Comparison of ENCODE assay signal across 13 cellular contexts in genomic region chr13:45700971-45701900, GRCh38. TPM values are rescaled to one million over a fixed set of nuclear protein-coding genes. Genes with fewer than 3 reads are reported as not detected.
DNase-seq lines count a peak whose midpoint lies in the region; ATAC-seq and TF ChIP-seq lines count a peak whose summit lies in the region.
"Had no signal": no experiment of that assay in that cellular context is flagged by ENCODE, and none has a peak within 500 bp of the region (broad histone marks: within the 10 kb centered on the region; RNA-seq: fewer than 3 reads in every experiment).

No MANE protein-coding gene starts in this region.

- 58 to 61% methylated on average over 4 of the region's 4 CpGs for WGBS in heart right ventricle, 2 donors

- no peaks in the 10 kb centered on the region for H3K36me3 ChIP-seq in heart right ventricle

- peak; percentile 36 for DNase-seq in WTC11 (ENCODE audit: low spot score)
- DNase-seq in nephron progenitor cell, result no peak
- DNase-seq in sciatic nerve (ENCODE audit: low spot score), result no peak
- no peak for DNase-seq in heart right ventricle
- no peak for DNase-seq in glomerular visceral epithelial cell (ENCODE audit: extremely low spot score)
- DNase-seq: activated CD4-positive, CD25-positive, alpha-beta regulatory T cell treated with anti-CD3 and anti-CD28 coated beads, Interleukin-2, amount 50 U/mL, for 72 hours had no signal

- peak overlapping the region; percentile 43 for H3K4me3 ChIP-seq in GM12875 (ENCODE audit: low read depth, low read length)
- no peak overlapping the region for H3K4me3 ChIP-seq in heart right ventricle

- no peaks in the 10 kb centered on the region for H3K36me3 Mint-ChIP-seq in WTC11
- H3K36me3 Mint-ChIP-seq in nephron progenitor cell (ENCODE audit: low read depth), result no peaks in the 10 kb centered on the region

- POLR2A ChIA-PET in WTC11 (lab: Charles Lee), result no interaction called here

- peaks cover 0 to 18% (median 0%) of the 10 kb centered on the region in 7 donors for H3K27me3 ChIP-seq in heart right ventricle

- H3K4me1 Mint-ChIP-seq in WTC11, result peaks cover 15% of the 10 kb centered on the region
- peaks cover 19% of the 10 kb centered on the region for H3K4me1 Mint-ChIP-seq in nephron progenitor cell

- no peaks in the 10 kb centered on the region for H3K9me3 Mint-ChIP-seq in WTC11
- H3K9me3 Mint-ChIP-seq in nephron progenitor cell, result no peaks in the 10 kb centered on the region

- H3K4me3 Mint-ChIP-seq in WTC11, result no peak overlapping the region
- H3K4me3 Mint-ChIP-seq in nephron progenitor cell, result no peak overlapping the region

- H3K4me1 ChIP-seq in heart right ventricle, result peaks cover 0 to 4% (median 0%) of the 10 kb centered on the region in 9 donors

- H3K27me3 Mint-ChIP-seq in WTC11 (ENCODE audit: low read depth) (peaks cover 4% of the 10 kb centered on the region), nephron progenitor cell (ENCODE audit: low read depth, poor library complexity) (peaks cover 10% of the 10 kb centered on the region)

- CTCF ChIA-PET in WTC11 (lab: Charles Lee), result no interaction called here

- no peak overlapping the region for H3K27ac ChIP-seq in heart right ventricle

- H3K27ac Mint-ChIP-seq in WTC11 (no peak overlapping the region), nephron progenitor cell (no peak overlapping the region)

- peak; percentile 38 for ATAC-seq in GM19328 (IDR thresholded peaks at IDR 0.05; ENCODE audit: unreplicated experiment)
- peak; percentile 75 for ATAC-seq in HG02938 (IDR thresholded peaks at IDR 0.05; ENCODE audit: unreplicated experiment)
- ATAC-seq in WTC11, result peak; percentile 81
- ATAC-seq in sciatic nerve, result no peak
- ATAC-seq in heart right ventricle, result no peak

- intact Hi-C loops in sciatic nerve (cut with DNase I) (no loop called here), heart right ventricle (cut with DNase I) (no loop called here)

- no peaks in the 10 kb centered on the region for H3K9me3 ChIP-seq in heart right ventricle

- TF ChIP-seq CTCF in GM12875 (IDR thresholded peaks at IDR 0.05; ENCODE audit: borderline replicate concordance, insufficient read depth, low read depth, low read length), result peak; percentile 60; the same call in 1 of the 2 replicates
- peak; percentile 42 for TF ChIP-seq CTCF in WTC11 (IDR thresholded peaks at IDR 0.05)
- TF ChIP-seq CTCF in nephron progenitor cell (IDR thresholded peaks at IDR 0.05), result no peak
- no peak for TF ChIP-seq CTCF in heart right ventricle (IDR thresholded peaks at IDR 0.05)

TF ChIP-seq in WTC11, 78 proteins besides CTCF, POLR2A, EP300 and RAD21:
- TF ChIP-seq MAX (CRISPR knock-in tag; IDR thresholded peaks at IDR 0.05), result no peak
- TF ChIP-seq CDX4 (CRISPR knock-in tag; IDR thresholded peaks at IDR 0.05; ENCODE audit: borderline replicate concordance), result no peak
- no peak for TF ChIP-seq TEAD1 (CRISPR knock-in tag; IDR thresholded peaks at IDR 0.05)
- TF ChIP-seq NFYB (CRISPR knock-in tag; conservative IDR thresholded peaks at IDR 0.05; ENCODE audit: low read depth), result no peak
- TF ChIP-seq RELA (CRISPR knock-in tag; IDR thresholded peaks at IDR 0.05; ENCODE audit: borderline replicate concordance), result no peak
- TF ChIP-seq, protein P1, sequence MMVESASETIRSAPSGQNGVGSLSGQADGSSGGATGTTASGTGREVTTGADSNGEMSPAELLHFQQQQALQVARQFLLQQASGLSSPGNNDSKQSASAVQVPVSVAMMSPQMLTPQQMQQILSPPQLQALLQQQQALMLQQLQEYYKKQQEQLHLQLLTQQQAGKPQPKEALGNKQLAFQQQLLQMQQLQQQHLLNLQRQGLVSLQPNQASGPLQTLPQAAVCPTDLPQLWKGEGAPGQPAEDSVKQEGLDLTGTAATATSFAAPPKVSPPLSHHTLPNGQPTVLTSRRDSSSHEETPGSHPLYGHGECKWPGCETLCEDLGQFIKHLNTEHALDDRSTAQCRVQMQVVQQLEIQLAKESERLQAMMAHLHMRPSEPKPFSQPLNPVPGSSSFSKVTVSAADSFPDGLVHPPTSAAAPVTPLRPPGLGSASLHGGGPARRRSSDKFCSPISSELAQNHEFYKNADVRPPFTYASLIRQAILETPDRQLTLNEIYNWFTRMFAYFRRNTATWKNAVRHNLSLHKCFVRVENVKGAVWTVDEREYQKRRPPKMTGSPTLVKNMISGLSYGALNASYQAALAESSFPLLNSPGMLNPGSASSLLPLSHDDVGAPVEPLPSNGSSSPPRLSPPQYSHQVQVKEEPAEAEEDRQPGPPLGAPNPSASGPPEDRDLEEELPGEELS (CRISPR knock-in tag; IDR thresholded peaks at IDR 0.05), result no peak
- TF ChIP-seq USF1 (CRISPR knock-in tag; IDR thresholded peaks at IDR 0.05), result no peak
- TF ChIP-seq NFATC4 (CRISPR knock-in tag; IDR thresholded peaks at IDR 0.05), result no peak
- TF ChIP-seq SMAD3 (CRISPR knock-in tag; IDR thresholded peaks at IDR 0.05; ENCODE audit: borderline replicate concordance), result no peak
- no peak for TF ChIP-seq CREB1 (CRISPR knock-in tag; IDR thresholded peaks at IDR 0.05)
- TF ChIP-seq CBFB (CRISPR knock-in tag; IDR thresholded peaks at IDR 0.05; ENCODE audit: low read depth), result no peak

RNA-seq across cellular contexts. Expression of gene CBY2, which starts 0.9 kb away (rescaled TPM):
- total RNA-seq in WTC11 (2021) (0.50 to 0.74 TPM in 2 of 3 replicates, not detected in the other), sciatic nerve (not detected), heart right ventricle (not detected)
- polyA plus RNA-seq in heart right ventricle, result not detected
- total RNA-seq: G401, skeletal muscle tissue had no signal
- polyA plus RNA-seq: keratinocyte, urinary bladder had no signal

Comparison
In these comparisons a context has a peak if more than half of its experiments do, and no peak if none do; other contexts are left out.
1. CTCF ChIP-seq: peak in GM12875 (single experiment) and WTC11 (single experiment); none in nephron progenitor cell (single experiment) and heart right ventricle (0 of 9).
2. ATAC-seq: peak in GM19328 (single experiment), HG02938 (single experiment) and WTC11 (single experiment); none in sciatic nerve (single experiment) and heart right ventricle (0 of 8).